ENCODE assay signal across 8 cellular contexts in genomic region chr2:25558262-25558661, GRCh38.
A peak's percentile ranks its signal among the peaks of the same experiment; 100 is the strongest.
DNase-seq lines count a peak whose midpoint lies in the region; ATAC-seq and FAIRE-seq lines count a peak whose summit lies in the region.

No MANE protein-coding gene starts in this region.

- ATAC-seq in HG02938 (IDR thresholded peaks at IDR 0.05; ENCODE audit: unreplicated experiment) (peak; percentile 86), GM19328 (IDR thresholded peaks at IDR 0.05; ENCODE audit: unreplicated experiment) (no peak)

- no peaks in the 10 kb centered on the region for H3K9me3 ChIP-seq in small intestine (ENCODE audit: control insufficient read depth, low read depth)
- no peaks in the 10 kb centered on the region for H3K9me3 ChIP-seq in effector memory CD4-positive, alpha-beta T cell (ENCODE audit: control insufficient read depth, low read length)

- no peak overlapping the region for H3K4me3 ChIP-seq in small intestine (ENCODE audit: low read depth in 1 of 2, low read length in 2 of 2)
- no peak overlapping the region for H3K4me3 ChIP-seq in effector memory CD4-positive, alpha-beta T cell (ENCODE audit: insufficient read depth, low read depth, low read length, poor library complexity, severe bottlenecking)

- no peaks in the 10 kb centered on the region for H3K36me3 ChIP-seq in small intestine (ENCODE audit: control insufficient read depth in 2 of 2, insufficient read depth in 2 of 2, low read length in 2 of 2)
- no peaks in the 10 kb centered on the region for H3K36me3 ChIP-seq in effector memory CD4-positive, alpha-beta T cell (ENCODE audit: control insufficient read depth, insufficient read depth, low read length)

- H3K27ac ChIP-seq in caudate nucleus (ENCODE audit: low read depth, low read length) (peak overlapping the region; percentile 11), small intestine (ENCODE audit: low read depth in 1 of 2, low read length in 1 of 2) (no peak overlapping the region)
- no peak overlapping the region for H3K27ac ChIP-seq in effector memory CD4-positive, alpha-beta T cell (ENCODE audit: insufficient read depth, low read length, poor library complexity, severe bottlenecking)

- H3K4me1 ChIP-seq in small intestine (ENCODE audit: control insufficient read depth in 2 of 2, insufficient read depth in 1 of 2, low read depth in 1 of 2, low read length in 1 of 2) = no peaks in the 10 kb centered on the region
- no peaks in the 10 kb centered on the region for H3K4me1 ChIP-seq in effector memory CD4-positive, alpha-beta T cell (ENCODE audit: control insufficient read depth, insufficient read depth, low read length, poor library complexity, severe bottlenecking)

- WGBS in small intestine, 3 donors = 47 to 89% (median 66%) methylated on average over 2 of the region's 2 CpGs

- no peaks in the 10 kb centered on the region for H3K27me3 ChIP-seq in small intestine (ENCODE audit: control insufficient read depth in 2 of 2, insufficient read depth in 2 of 2, low read length in 2 of 2)
- no peaks in the 10 kb centered on the region for H3K27me3 ChIP-seq in effector memory CD4-positive, alpha-beta T cell (replicated peaks; ENCODE audit: control insufficient read depth, insufficient read depth, low read length, poor library complexity, severe bottlenecking)

- FAIRE-seq in small intestine (lab: Jason Lieb, UNC) = no peak

- peak; percentile 14 to 26 for DNase-seq in activated CD4-positive, alpha-beta T cell treated with anti-CD3 and anti-CD28 coated beads for 24 hours (ENCODE audit: low read depth in 2 of 2)
- no peak for DNase-seq in activated CD4-positive, alpha-beta T cell treated with anti-CD3 and anti-CD28 coated beads for 1 hour
- DNase-seq in RPMI8226 (peak; percentile 55), caudate nucleus (lab: John Stamatoyannopoulos, UW) (no peak), small intestine (peak; percentile 17)
- no peak for DNase-seq in effector memory CD4-positive, alpha-beta T cell

Comparison
In these comparisons a context has a peak if more than half of its experiments do, and no peak if none do; other contexts are left out.
1. DNase-seq: peak in activated CD4-positive, alpha-beta T cell treated with anti-CD3 and anti-CD28 coated beads for 24 hours (2 of 2), RPMI8226 (single experiment) and small intestine (single experiment); none in activated CD4-positive, alpha-beta T cell treated with anti-CD3 and anti-CD28 coated beads for 1 hour (single experiment), caudate nucleus (0 of 61) and effector memory CD4-positive, alpha-beta T cell (0 of 3).